In the genomic region with DNA sequence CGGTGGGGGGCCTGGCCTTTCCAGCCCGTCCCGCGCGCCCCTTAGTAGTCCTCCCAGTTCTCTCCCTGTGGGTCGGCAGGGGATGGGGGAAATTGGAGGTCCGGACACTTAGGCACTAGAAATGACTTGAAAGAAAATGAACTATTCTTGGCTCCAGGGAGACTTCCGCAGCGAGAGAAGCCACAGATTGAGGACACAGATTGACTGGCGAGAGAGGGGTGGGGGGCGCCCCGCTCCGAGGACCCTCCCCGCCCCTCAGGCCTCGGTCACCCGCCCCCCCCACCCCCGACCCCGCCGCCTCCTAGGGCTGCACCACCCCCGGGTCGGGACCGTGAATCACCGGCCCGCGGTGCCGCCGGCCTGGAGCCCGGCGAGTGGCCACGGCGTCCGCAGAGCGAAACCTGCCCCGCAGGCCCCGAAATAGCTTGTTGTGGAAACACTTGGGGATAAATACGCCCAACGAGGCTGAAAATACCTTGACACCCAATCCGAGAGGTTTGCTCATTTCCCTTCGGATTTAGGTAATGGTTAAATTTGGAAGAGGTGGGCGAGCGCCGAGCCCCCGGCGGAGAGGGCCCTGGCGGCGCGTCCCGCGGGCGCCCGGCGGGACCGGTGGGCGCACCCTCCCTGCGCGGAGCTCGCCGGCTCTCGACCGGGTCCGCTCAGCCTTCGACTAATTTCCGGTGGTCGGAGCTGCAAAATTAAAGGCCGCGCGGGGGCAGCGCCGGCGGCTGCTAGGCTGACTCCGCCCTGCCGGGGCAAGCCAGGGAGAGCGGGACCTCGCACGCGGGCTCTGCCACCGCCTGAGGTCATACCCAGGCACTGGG, we compare ENCODE assay signal across 2 cellular contexts.
A peak's percentile ranks its signal among the peaks of the same experiment; 100 is the strongest.
TF ChIP-seq lines count a peak whose summit lies in the region.

A gene (minus strand): TSS at position 675 of the 827 bp plus-strand sequence. CDS start 3,438 bp downstream, outside the sequence.

TF ChIP-seq in GM12878, 131 proteins besides CTCF, POLR2A, EP300 and RAD21 (continued from another document and continues in another):
- TF ChIP-seq, protein P1, sequence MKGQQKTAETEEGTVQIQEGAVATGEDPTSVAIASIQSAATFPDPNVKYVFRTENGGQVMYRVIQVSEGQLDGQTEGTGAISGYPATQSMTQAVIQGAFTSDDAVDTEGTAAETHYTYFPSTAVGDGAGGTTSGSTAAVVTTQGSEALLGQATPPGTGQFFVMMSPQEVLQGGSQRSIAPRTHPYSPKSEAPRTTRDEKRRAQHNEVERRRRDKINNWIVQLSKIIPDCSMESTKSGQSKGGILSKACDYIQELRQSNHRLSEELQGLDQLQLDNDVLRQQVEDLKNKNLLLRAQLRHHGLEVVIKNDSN (IDR thresholded peaks at IDR 0.05; ENCODE audit: borderline replicate concordance, extremely low read length, insufficient read depth, low read depth, low read length): no peak
- no peak for TF ChIP-seq TARDBP (IDR thresholded peaks at IDR 0.05; ENCODE audit: borderline replicate concordance)
- TF ChIP-seq IRF4 (IDR thresholded peaks at IDR 0.05; ENCODE audit: low read depth, low read length): no peak
- no peak for TF ChIP-seq SRF (IDR thresholded peaks at IDR 0.05; ENCODE audit: low read depth in 2 of 2, low read length in 2 of 2)
- TF ChIP-seq BMI1 (IDR thresholded peaks at IDR 0.05; ENCODE audit: borderline replicate concordance): no peak
- no peak for TF ChIP-seq TCF12 (IDR thresholded peaks at IDR 0.05; ENCODE audit: low read depth, low read length)
- TF ChIP-seq ZNF384 (IDR thresholded peaks at IDR 0.05; ENCODE audit: borderline replicate concordance, low read depth, low read length): no peak
- TF ChIP-seq, protein P2, sequence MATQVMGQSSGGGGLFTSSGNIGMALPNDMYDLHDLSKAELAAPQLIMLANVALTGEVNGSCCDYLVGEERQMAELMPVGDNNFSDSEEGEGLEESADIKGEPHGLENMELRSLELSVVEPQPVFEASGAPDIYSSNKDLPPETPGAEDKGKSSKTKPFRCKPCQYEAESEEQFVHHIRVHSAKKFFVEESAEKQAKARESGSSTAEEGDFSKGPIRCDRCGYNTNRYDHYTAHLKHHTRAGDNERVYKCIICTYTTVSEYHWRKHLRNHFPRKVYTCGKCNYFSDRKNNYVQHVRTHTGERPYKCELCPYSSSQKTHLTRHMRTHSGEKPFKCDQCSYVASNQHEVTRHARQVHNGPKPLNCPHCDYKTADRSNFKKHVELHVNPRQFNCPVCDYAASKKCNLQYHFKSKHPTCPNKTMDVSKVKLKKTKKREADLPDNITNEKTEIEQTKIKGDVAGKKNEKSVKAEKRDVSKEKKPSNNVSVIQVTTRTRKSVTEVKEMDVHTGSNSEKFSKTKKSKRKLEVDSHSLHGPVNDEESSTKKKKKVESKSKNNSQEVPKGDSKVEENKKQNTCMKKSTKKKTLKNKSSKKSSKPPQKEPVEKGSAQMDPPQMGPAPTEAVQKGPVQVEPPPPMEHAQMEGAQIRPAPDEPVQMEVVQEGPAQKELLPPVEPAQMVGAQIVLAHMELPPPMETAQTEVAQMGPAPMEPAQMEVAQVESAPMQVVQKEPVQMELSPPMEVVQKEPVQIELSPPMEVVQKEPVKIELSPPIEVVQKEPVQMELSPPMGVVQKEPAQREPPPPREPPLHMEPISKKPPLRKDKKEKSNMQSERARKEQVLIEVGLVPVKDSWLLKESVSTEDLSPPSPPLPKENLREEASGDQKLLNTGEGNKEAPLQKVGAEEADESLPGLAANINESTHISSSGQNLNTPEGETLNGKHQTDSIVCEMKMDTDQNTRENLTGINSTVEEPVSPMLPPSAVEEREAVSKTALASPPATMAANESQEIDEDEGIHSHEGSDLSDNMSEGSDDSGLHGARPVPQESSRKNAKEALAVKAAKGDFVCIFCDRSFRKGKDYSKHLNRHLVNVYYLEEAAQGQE (IDR thresholded peaks at IDR 0.05; ENCODE audit: low read depth, low read length): no peak
- no peak for TF ChIP-seq HCFC1 (IDR thresholded peaks at IDR 0.05; ENCODE audit: low read length)
- no peak for TF ChIP-seq RBBP5 (conservative IDR thresholded peaks at IDR 0.05)
- TF ChIP-seq FOXM1 (IDR thresholded peaks at IDR 0.05; ENCODE audit: low read depth, low read length): peak; percentile 13; the same call in 1 of the 2 replicates
- TF ChIP-seq KLF5 (IDR thresholded peaks at IDR 0.05; ENCODE audit: partially characterized antibody): peak; percentile 43
- TF ChIP-seq JUND (IDR thresholded peaks at IDR 0.05; ENCODE audit: low read depth, low read length): no peak
- no peak for TF ChIP-seq NFIC (IDR thresholded peaks at IDR 0.05; ENCODE audit: low read depth, low read length)
- TF ChIP-seq ZSCAN29 (IDR thresholded peaks at IDR 0.05): no peak
- TF ChIP-seq, protein P3, sequence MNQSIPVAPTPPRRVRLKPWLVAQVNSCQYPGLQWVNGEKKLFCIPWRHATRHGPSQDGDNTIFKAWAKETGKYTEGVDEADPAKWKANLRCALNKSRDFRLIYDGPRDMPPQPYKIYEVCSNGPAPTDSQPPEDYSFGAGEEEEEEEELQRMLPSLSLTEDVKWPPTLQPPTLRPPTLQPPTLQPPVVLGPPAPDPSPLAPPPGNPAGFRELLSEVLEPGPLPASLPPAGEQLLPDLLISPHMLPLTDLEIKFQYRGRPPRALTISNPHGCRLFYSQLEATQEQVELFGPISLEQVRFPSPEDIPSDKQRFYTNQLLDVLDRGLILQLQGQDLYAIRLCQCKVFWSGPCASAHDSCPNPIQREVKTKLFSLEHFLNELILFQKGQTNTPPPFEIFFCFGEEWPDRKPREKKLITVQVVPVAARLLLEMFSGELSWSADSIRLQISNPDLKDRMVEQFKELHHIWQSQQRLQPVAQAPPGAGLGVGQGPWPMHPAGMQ (IDR thresholded peaks at IDR 0.05; ENCODE audit: borderline replicate concordance): no peak
- TF ChIP-seq SUZ12 (IDR thresholded peaks at IDR 0.05; ENCODE audit: unreplicated experiment): no peak
- TF ChIP-seq, protein P4, sequence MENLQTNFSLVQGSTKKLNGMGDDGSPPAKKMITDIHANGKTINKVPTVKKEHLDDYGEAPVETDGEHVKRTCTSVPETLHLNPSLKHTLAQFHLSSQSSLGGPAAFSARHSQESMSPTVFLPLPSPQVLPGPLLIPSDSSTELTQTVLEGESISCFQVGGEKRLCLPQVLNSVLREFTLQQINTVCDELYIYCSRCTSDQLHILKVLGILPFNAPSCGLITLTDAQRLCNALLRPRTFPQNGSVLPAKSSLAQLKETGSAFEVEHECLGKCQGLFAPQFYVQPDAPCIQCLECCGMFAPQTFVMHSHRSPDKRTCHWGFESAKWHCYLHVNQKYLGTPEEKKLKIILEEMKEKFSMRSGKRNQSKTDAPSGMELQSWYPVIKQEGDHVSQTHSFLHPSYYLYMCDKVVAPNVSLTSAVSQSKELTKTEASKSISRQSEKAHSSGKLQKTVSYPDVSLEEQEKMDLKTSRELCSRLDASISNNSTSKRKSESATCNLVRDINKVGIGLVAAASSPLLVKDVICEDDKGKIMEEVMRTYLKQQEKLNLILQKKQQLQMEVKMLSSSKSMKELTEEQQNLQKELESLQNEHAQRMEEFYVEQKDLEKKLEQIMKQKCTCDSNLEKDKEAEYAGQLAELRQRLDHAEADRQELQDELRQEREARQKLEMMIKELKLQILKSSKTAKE (IDR thresholded peaks at IDR 0.05; ENCODE audit: low read depth, poor library complexity, severe bottlenecking): no peak
- no peak for TF ChIP-seq MYB (IDR thresholded peaks at IDR 0.05; ENCODE audit: borderline replicate concordance, low read depth, low read length)
- no peak for TF ChIP-seq MXI1 (IDR thresholded peaks at IDR 0.05; ENCODE audit: low read depth, low read length)
- TF ChIP-seq NR2C2 (IDR thresholded peaks at IDR 0.05; ENCODE audit: borderline replicate concordance, control insufficient read depth, insufficient read length, low read depth): no peak
- TF ChIP-seq SIX5 (IDR thresholded peaks at IDR 0.05; ENCODE audit: low read depth, low read length, severe bottlenecking): no peak
- peak; percentile 16 for TF ChIP-seq MEF2B (IDR thresholded peaks at IDR 0.05; ENCODE audit: partially characterized antibody, poor library complexity, severe bottlenecking)

TF ChIP-seq in HepG2, 621 proteins besides CTCF, POLR2A, EP300 and RAD21 (continued from another document and continues in another):
- TF ChIP-seq NCOA1 (CRISPR knock-in tag; IDR thresholded peaks at IDR 0.05) (no peak), ZNF12 (CRISPR knock-in tag; IDR thresholded peaks at IDR 0.05) (no peak), ZNF614 (CRISPR knock-in tag; IDR thresholded peaks at IDR 0.05; ENCODE audit: borderline replicate concordance) (peak; percentile 15; the same call in 1 of the 2 replicates), NKX3-1 (CRISPR knock-in tag; IDR thresholded peaks at IDR 0.05) (peak; percentile 74; the same call in 1 of the 2 replicates), ZNF772 (CRISPR knock-in tag; IDR thresholded peaks at IDR 0.05) (peak; percentile 59; the same call in 1 of the 2 replicates), NAIF1 (CRISPR knock-in tag; IDR thresholded peaks at IDR 0.05; ENCODE audit: borderline replicate concordance) (0 out of 2 replicates have a peak, but pooled peaks have one; percentile 8), EZH2 (conservative IDR thresholded peaks at IDR 0.05; ENCODE audit: low read depth, low read length) (no peak), ZNF24 (IDR thresholded peaks at IDR 0.05) (0 out of 2 replicates have a peak, but pooled peaks have one; percentile 13), ETV5 (CRISPR knock-in tag; IDR thresholded peaks at IDR 0.05; ENCODE audit: borderline replicate concordance) (peak; percentile 83), ZNF761 (CRISPR knock-in tag; conservative IDR thresholded peaks at IDR 0.05) (0 out of 2 replicates have a peak, but pooled peaks have one; percentile 28), ZNF225 (CRISPR knock-in tag; IDR thresholded peaks at IDR 0.05) (no peak), TAF1 (CRISPR knock-in tag; IDR thresholded peaks at IDR 0.05) (0 out of 2 replicates have a peak, but pooled peaks have one; percentile 35), RXRB (CRISPR knock-in tag; IDR thresholded peaks at IDR 0.05; ENCODE audit: borderline replicate concordance) (peak; percentile 59; the same call in 1 of the 2 replicates), KLF12 (CRISPR knock-in tag; IDR thresholded peaks at IDR 0.05; ENCODE audit: borderline replicate concordance) (0 out of 2 replicates have a peak, but pooled peaks have one; percentile 65), HNRNPK (IDR thresholded peaks at IDR 0.05; ENCODE audit: low read depth, low read length, poor library complexity, severe bottlenecking) (peak; percentile 10), ZNF431 (CRISPR knock-in tag; IDR thresholded peaks at IDR 0.05; ENCODE audit: borderline replicate concordance, low read depth) (peak; percentile 10; the same call in 1 of the 2 replicates), HNRNPLL (IDR thresholded peaks at IDR 0.05; ENCODE audit: low read depth, low read length, poor library complexity, severe bottlenecking) (peak; percentile 45)
- TF ChIP-seq, protein P5, sequence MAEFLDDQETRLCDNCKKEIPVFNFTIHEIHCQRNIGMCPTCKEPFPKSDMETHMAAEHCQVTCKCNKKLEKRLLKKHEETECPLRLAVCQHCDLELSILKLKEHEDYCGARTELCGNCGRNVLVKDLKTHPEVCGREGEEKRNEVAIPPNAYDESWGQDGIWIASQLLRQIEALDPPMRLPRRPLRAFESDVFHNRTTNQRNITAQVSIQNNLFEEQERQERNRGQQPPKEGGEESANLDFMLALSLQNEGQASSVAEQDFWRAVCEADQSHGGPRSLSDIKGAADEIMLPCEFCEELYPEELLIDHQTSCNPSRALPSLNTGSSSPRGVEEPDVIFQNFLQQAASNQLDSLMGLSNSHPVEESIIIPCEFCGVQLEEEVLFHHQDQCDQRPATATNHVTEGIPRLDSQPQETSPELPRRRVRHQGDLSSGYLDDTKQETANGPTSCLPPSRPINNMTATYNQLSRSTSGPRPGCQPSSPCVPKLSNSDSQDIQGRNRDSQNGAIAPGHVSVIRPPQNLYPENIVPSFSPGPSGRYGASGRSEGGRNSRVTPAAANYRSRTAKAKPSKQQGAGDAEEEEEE (CRISPR knock-in tag; IDR thresholded peaks at IDR 0.05; ENCODE audit: borderline replicate concordance): no peak
- TF ChIP-seq, protein P6, sequence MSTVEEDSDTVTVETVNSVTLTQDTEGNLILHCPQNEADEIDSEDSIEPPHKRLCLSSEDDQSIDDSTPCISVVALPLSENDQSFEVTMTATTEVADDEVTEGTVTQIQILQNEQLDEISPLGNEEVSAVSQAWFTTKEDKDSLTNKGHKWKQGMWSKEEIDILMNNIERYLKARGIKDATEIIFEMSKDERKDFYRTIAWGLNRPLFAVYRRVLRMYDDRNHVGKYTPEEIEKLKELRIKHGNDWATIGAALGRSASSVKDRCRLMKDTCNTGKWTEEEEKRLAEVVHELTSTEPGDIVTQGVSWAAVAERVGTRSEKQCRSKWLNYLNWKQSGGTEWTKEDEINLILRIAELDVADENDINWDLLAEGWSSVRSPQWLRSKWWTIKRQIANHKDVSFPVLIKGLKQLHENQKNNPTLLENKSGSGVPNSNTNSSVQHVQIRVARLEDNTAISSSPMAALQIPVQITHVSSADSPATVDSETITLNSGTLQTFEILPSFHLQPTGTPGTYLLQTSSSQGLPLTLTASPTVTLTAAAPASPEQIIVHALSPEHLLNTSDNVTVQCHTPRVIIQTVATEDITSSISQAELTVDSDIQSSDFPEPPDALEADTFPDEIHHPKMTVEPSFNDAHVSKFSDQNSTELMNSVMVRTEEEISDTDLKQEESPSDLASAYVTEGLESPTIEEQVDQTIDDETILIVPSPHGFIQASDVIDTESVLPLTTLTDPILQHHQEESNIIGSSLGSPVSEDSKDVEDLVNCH (CRISPR knock-in tag; IDR thresholded peaks at IDR 0.05): no peak
- TF ChIP-seq, protein P7, sequence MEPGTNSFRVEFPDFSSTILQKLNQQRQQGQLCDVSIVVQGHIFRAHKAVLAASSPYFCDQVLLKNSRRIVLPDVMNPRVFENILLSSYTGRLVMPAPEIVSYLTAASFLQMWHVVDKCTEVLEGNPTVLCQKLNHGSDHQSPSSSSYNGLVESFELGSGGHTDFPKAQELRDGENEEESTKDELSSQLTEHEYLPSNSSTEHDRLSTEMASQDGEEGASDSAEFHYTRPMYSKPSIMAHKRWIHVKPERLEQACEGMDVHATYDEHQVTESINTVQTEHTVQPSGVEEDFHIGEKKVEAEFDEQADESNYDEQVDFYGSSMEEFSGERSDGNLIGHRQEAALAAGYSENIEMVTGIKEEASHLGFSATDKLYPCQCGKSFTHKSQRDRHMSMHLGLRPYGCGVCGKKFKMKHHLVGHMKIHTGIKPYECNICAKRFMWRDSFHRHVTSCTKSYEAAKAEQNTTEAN (CRISPR knock-in tag; conservative IDR thresholded peaks at IDR 0.05): 0 out of 2 replicates have a peak, but pooled peaks have one; percentile 23
- TF ChIP-seq, protein P8, sequence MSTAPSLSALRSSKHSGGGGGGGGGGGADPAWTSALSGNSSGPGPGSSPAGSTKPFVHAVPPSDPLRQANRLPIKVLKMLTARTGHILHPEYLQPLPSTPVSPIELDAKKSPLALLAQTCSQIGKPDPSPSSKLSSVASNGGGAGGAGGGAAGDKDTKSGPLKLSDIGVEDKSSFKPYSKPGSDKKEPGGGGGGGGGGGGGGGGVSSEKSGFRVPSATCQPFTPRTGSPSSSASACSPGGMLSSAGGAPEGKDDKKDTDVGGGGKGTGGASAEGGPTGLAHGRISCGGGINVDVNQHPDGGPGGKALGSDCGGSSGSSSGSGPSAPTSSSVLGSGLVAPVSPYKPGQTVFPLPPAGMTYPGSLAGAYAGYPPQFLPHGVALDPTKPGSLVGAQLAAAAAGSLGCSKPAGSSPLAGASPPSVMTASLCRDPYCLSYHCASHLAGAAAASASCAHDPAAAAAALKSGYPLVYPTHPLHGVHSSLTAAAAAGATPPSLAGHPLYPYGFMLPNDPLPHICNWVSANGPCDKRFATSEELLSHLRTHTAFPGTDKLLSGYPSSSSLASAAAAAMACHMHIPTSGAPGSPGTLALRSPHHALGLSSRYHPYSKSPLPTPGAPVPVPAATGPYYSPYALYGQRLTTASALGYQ (CRISPR knock-in tag; IDR thresholded peaks at IDR 0.05): peak; percentile 36
